ENCODE assay signal across 7 cellular contexts in the genomic region with DNA sequence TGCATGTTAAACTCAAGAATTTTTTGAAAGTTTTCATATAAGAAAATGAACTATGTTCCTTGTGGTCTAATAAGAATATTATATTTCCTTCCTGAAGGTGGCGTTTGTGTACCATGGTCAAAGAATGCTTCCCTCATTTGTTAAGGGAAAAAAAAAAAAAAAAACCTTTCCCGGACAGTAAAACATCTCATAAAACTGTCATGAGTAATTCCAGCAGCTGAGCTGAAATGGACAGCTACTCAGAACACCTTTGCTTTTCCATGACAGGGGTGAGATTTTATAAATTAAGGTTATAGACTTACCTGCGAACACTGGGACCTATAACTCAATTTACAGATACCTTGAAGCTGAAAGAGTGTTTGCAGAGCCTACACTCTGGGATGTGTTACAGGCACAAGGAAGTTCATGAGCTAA.
A peak's percentile ranks its signal among the peaks of the same experiment; 100 is the strongest.
DNase-seq lines count a peak whose midpoint lies in the region; ATAC-seq, FAIRE-seq and TF ChIP-seq lines count a peak whose summit lies in the region.

No MANE protein-coding gene starts in this region.

- TF ChIP-seq CTCF in mucosa of descending colon (IDR thresholded peaks at IDR 0.05), result peak; percentile 12

- no peaks in the 10 kb centered on the region for H3K9me3 Mint-ChIP-seq in activated naive CD4-positive, alpha-beta T cell treated with anti-CD3 and anti-CD28 coated beads for 36 hours

- no peak overlapping the region for H3K4me3 ChIP-seq in mucosa of descending colon

- H3K4me3 Mint-ChIP-seq in activated naive CD4-positive, alpha-beta T cell treated with anti-CD3 and anti-CD28 coated beads for 36 hours, result no peak overlapping the region

- CTCF ChIA-PET in activated naive CD4-positive, alpha-beta T cell treated with anti-CD3 and anti-CD28 coated beads for 36 hours (lab: Charles Lee), result interaction anchor here (0.6 to 4.2 kb wide), 11 partner anchors 44 to 336 kb away, joined by 3 to 30 read pairs (median 4); no protein-coding TSS in a partner anchor

- no peaks in the 10 kb centered on the region for H3K36me3 Mint-ChIP-seq in activated naive CD4-positive, alpha-beta T cell treated with anti-CD3 and anti-CD28 coated beads for 36 hours (ENCODE audit: low read depth)

- no peaks in the 10 kb centered on the region for H3K4me1 ChIP-seq in mucosa of descending colon (ENCODE audit: low read depth)

- H3K4me1 Mint-ChIP-seq in activated naive CD4-positive, alpha-beta T cell treated with anti-CD3 and anti-CD28 coated beads for 36 hours (ENCODE audit: low read depth), result no peaks in the 10 kb centered on the region

- no peaks in the 10 kb centered on the region for H3K9me3 ChIP-seq in mucosa of descending colon

- FAIRE-seq in GM18507 (lab: Jason Lieb, UNC), result peak; percentile 61

- H3K36me3 ChIP-seq in mucosa of descending colon (ENCODE audit: low read depth), result no peaks in the 10 kb centered on the region

- H3K27ac Mint-ChIP-seq in activated naive CD4-positive, alpha-beta T cell treated with anti-CD3 and anti-CD28 coated beads for 36 hours, result no peak overlapping the region

- intact Hi-C loops in mucosa of descending colon (cut with DNase I, micrococcal nuclease), result loop anchor here in 1 of 2 donors (5.0 to 10.0 kb wide), 2 partner anchors 92 to 280 kb away; no protein-coding TSS in a partner anchor
- intact Hi-C loops in activated naive CD4-positive, alpha-beta T cell treated with anti-CD3 and anti-CD28 coated beads for 36 hours (cut with micrococcal nuclease), result loop anchor here (1.0 kb wide), 2 partner anchors 92 to 275 kb away; no protein-coding TSS in a partner anchor

- DNase-seq in GM18507 (ENCODE audit: extremely low spot score, insufficient read length, low read depth) (no peak), NCI-H226 (peak; percentile 36), dermis blood vessel endothelial cell (peak; percentile 59), mucosa of descending colon (no peak)
- no peak for DNase-seq in activated CD4-positive, alpha-beta T cell treated with anti-CD3 and anti-CD28 coated beads, Interleukin-2, amount 50 U/mL, for 4 hours
- DNase-seq in activated naive CD4-positive, alpha-beta T cell treated with anti-CD3 and anti-CD28 coated beads for 36 hours, result no peak

- ATAC-seq in mucosa of descending colon (peak; percentile 69), GM18868 (IDR thresholded peaks at IDR 0.05; ENCODE audit: unreplicated experiment) (no peak)

- H3K27me3 Mint-ChIP-seq in activated naive CD4-positive, alpha-beta T cell treated with anti-CD3 and anti-CD28 coated beads for 36 hours (ENCODE audit: low read depth), result peaks cover 7% of the 10 kb centered on the region

Comparison
In these comparisons a context has a peak if more than half of its experiments do, and no peak if none do; other contexts are left out.
1. DNase-seq: peak in NCI-H226 (single experiment) and dermis blood vessel endothelial cell (single experiment); none in GM18507 (single experiment), mucosa of descending colon (0 of 3), activated CD4-positive, alpha-beta T cell treated with anti-CD3 and anti-CD28 coated beads, Interleukin-2, amount 50 U/mL, for 4 hours (0 of 2) and activated naive CD4-positive, alpha-beta T cell treated with anti-CD3 and anti-CD28 coated beads for 36 hours (single experiment).